1 cellular context compared by ENCODE assay signal in genomic region chr6:138554146-138554545, GRCh38.
TF ChIP-seq lines count a peak whose summit lies in the region.

No MANE protein-coding gene starts in this region.

TF ChIP-seq in GM12878, 131 proteins besides CTCF, POLR2A, EP300 and RAD21 (continued from another document):
- TF ChIP-seq, protein P1, sequence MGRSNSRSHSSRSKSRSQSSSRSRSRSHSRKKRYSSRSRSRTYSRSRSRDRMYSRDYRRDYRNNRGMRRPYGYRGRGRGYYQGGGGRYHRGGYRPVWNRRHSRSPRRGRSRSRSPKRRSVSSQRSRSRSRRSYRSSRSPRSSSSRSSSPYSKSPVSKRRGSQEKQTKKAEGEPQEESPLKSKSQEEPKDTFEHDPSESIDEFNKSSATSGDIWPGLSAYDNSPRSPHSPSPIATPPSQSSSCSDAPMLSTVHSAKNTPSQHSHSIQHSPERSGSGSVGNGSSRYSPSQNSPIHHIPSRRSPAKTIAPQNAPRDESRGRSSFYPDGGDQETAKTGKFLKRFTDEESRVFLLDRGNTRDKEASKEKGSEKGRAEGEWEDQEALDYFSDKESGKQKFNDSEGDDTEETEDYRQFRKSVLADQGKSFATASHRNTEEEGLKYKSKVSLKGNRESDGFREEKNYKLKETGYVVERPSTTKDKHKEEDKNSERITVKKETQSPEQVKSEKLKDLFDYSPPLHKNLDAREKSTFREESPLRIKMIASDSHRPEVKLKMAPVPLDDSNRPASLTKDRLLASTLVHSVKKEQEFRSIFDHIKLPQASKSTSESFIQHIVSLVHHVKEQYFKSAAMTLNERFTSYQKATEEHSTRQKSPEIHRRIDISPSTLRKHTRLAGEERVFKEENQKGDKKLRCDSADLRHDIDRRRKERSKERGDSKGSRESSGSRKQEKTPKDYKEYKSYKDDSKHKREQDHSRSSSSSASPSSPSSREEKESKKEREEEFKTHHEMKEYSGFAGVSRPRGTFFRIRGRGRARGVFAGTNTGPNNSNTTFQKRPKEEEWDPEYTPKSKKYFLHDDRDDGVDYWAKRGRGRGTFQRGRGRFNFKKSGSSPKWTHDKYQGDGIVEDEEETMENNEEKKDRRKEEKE (IDR thresholded peaks at IDR 0.05): no peak
- 0 out of 2 replicates have a peak, but pooled peaks have one; percentile 16 for TF ChIP-seq JUNB (IDR thresholded peaks at IDR 0.05)
- no peak for TF ChIP-seq IRF4 (IDR thresholded peaks at IDR 0.05; ENCODE audit: low read depth, low read length)
TF ChIP-seq in GM12878: peak in this region for 1.
